16 cellular contexts compared by ENCODE assay signal in the genomic region with DNA sequence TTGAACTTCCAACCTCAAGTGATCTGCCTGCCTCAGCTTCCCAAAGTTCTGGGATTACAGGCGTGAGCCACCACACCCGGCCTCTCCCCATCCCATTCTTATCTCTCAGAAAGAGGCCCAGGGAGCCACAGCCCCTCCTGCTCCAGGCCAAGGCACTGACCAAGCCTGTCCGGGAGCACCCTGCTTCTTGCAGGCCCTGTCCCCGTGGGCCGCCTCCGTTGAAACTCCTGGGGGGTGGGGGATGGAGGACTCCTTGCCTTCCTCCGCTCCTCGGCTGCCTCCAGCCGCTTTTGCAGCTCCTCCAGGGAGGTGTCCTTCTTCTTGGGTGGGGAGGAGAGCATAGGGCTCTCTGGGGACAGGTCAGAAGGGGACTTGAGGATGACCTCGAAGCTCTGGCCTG. TPM values are rescaled to one million over a fixed set of nuclear protein-coding genes. Genes with fewer than 3 reads are reported as not detected.
DNase-seq lines count a peak whose midpoint lies in the region; FAIRE-seq and TF ChIP-seq lines count a peak whose summit lies in the region.
"Had no signal": no experiment of that assay in that cellular context is flagged by ENCODE, and none has a peak within 500 bp of the region (broad histone marks: within the 10 kb centered on the region; RNA-seq: fewer than 3 reads in every experiment).

No MANE protein-coding gene starts in this region.

- no peak for FAIRE-seq in HTR-8/SVneo (lab: Jason Lieb, UNC)
- FAIRE-seq: A549, H54 had no signal

- peak overlapping the region; percentile 11 for H3K9ac ChIP-seq in NT2/D1 (ENCODE audit: insufficient read length, low read depth)
- H3K9ac ChIP-seq: SK-N-SH had no signal

- H3K27me3 ChIP-seq in NT2/D1 (ENCODE audit: insufficient read depth, insufficient read length): no peaks in the 10 kb centered on the region
- H3K27me3 ChIP-seq: sigmoid colon, thyroid gland had no signal

- peak overlapping the region; percentile 79 for H3K4me3 Mint-ChIP-seq in activated CD4-positive, alpha-beta T cell treated with anti-CD3 and anti-CD28 coated beads, Interleukin-2, amount 10 ng/mL, durations not matched to agents 24 days and 14 days
- H3K4me3 Mint-ChIP-seq in chondrocyte (ENCODE audit: unreplicated experiment) (peak overlapping the region; percentile 48), osteocyte (ENCODE audit: unreplicated experiment) (peak overlapping the region; percentile 66)

- no peaks in the 10 kb centered on the region for H3K36me3 Mint-ChIP-seq in activated CD4-positive, alpha-beta T cell treated with anti-CD3 and anti-CD28 coated beads, Interleukin-2, amount 10 ng/mL, durations not matched to agents 24 days and 14 days (ENCODE audit: low read depth)
- H3K36me3 Mint-ChIP-seq in chondrocyte (ENCODE audit: low read depth) (no peaks in the 10 kb centered on the region), osteocyte (ENCODE audit: unreplicated experiment) (no peaks in the 10 kb centered on the region)

- TF ChIP-seq CTCF in chondrocyte (IDR thresholded peaks at IDR 0.05) (no peak), osteocyte (IDR thresholded peaks at IDR 0.05) (no peak)

- H3K27me3 Mint-ChIP-seq in activated CD4-positive, alpha-beta T cell treated with anti-CD3 and anti-CD28 coated beads, Interleukin-2, amount 10 ng/mL, durations not matched to agents 24 days and 14 days: peaks cover 6% of the 10 kb centered on the region
- no peaks in the 10 kb centered on the region for H3K27me3 Mint-ChIP-seq in chondrocyte (ENCODE audit: low read depth)
- H3K27me3 Mint-ChIP-seq in osteocyte (ENCODE audit: unreplicated experiment): no peaks in the 10 kb centered on the region

- DNase-seq in activated CD4-positive, alpha-beta T cell treated with anti-CD3 and anti-CD28 coated beads, Interleukin-2, amount 10 ng/mL, durations not matched to agents 24 days and 14 days: no peak
- no peak for DNase-seq in activated CD4-positive, alpha-beta T cell treated with anti-CD3 and anti-CD28 coated beads, Interleukin-2, amount 50 U/mL, for 1 hour
- DNase-seq in NT2/D1 (ENCODE audit: low read depth, low spot score): no peak
- DNase-seq in chondrocyte (ENCODE audit: low spot score): no peak
- no peak for DNase-seq in osteocyte (ENCODE audit: extremely low spot score, unreplicated experiment)
- DNase-seq in dedifferentiated amniotic fluid mesenchymal stem cell (ENCODE audit: extremely low spot score): no peak
- DNase-seq in HuH-7.5 (ENCODE audit: low spot score): no peak
- no peak for DNase-seq in HTR-8/SVneo (ENCODE audit: insufficient read length, low spot score)
- DNase-seq: NCI-H1930, occipital lobe, sigmoid colon, SK-N-SH, thyroid gland had no signal

- H3K36me3 ChIP-seq in NT2/D1 (ENCODE audit: insufficient read depth, insufficient read length, low read length): peaks cover 2% of the 10 kb centered on the region
- H3K36me3 ChIP-seq: sigmoid colon, thyroid gland had no signal

- H3K9me3 ChIP-seq in NT2/D1 (ENCODE audit: insufficient read depth, low read length): no peaks in the 10 kb centered on the region
- H3K9me3 ChIP-seq: A549, sigmoid colon, SK-N-SH, thyroid gland had no signal

- H3K9me3 Mint-ChIP-seq in activated CD4-positive, alpha-beta T cell treated with anti-CD3 and anti-CD28 coated beads, Interleukin-2, amount 10 ng/mL, durations not matched to agents 24 days and 14 days: no peaks in the 10 kb centered on the region
- no peaks in the 10 kb centered on the region for H3K9me3 Mint-ChIP-seq in chondrocyte (ENCODE audit: low read depth)
- H3K9me3 Mint-ChIP-seq in osteocyte (ENCODE audit: unreplicated experiment): no peaks in the 10 kb centered on the region

- H3K27ac Mint-ChIP-seq in activated CD4-positive, alpha-beta T cell treated with anti-CD3 and anti-CD28 coated beads, Interleukin-2, amount 10 ng/mL, durations not matched to agents 24 days and 14 days: peak overlapping the region; percentile 80
- no peak overlapping the region for H3K27ac Mint-ChIP-seq in chondrocyte (ENCODE audit: unreplicated experiment)
- no peak overlapping the region for H3K27ac Mint-ChIP-seq in osteocyte (ENCODE audit: unreplicated experiment)

- intact Hi-C loops in activated CD4-positive, alpha-beta T cell treated with anti-CD3 and anti-CD28 coated beads, Interleukin-2, amount 10 ng/mL, durations not matched to agents 24 days and 14 days (cut with micrococcal nuclease): no loop called here

- peaks cover 21% of the 10 kb centered on the region for H3K4me1 ChIP-seq in NT2/D1 (ENCODE audit: insufficient read depth, insufficient read length)

- H3K4me1 Mint-ChIP-seq in activated CD4-positive, alpha-beta T cell treated with anti-CD3 and anti-CD28 coated beads, Interleukin-2, amount 10 ng/mL, durations not matched to agents 24 days and 14 days: peaks cover 16% of the 10 kb centered on the region
- H3K4me1 Mint-ChIP-seq in chondrocyte (ENCODE audit: low read depth) (no peaks in the 10 kb centered on the region), osteocyte (ENCODE audit: unreplicated experiment) (peaks cover 6% of the 10 kb centered on the region)

- H3K4me3 ChIP-seq in NT2/D1 (ENCODE audit: insufficient read length, low read depth): no peak overlapping the region
- H3K4me3 ChIP-seq: A549, coronary artery, sigmoid colon, thyroid gland had no signal

RNA-seq across cellular contexts. Expression of gene STMN3, which starts 9.7 kb away (rescaled TPM):
- total RNA-seq in activated CD4-positive, alpha-beta T cell treated with anti-CD3 and anti-CD28 coated beads, Interleukin-2, amount 10 ng/mL, durations not matched to agents 24 days and 14 days: 9.7 and 10.7 TPM in 2 replicates
- total RNA-seq in chondrocyte (7.8 to 15.0 TPM (median 7.8 TPM) in 3 replicates), osteocyte (32.0 and 33.2 TPM in 2 replicates)

RNA-seq across cellular contexts. Expression of gene RTEL1, which starts 14.6 kb away (rescaled TPM):
- total RNA-seq in activated CD4-positive, alpha-beta T cell treated with anti-CD3 and anti-CD28 coated beads, Interleukin-2, amount 10 ng/mL, durations not matched to agents 24 days and 14 days: 60.7 and 64.7 TPM in 2 replicates
- total RNA-seq in chondrocyte: 20.4 to 45.3 TPM (median 21.9 TPM) in 3 replicates
- total RNA-seq in osteocyte: 34.1 and 35.5 TPM in 2 replicates

RNA-seq across cellular contexts. Expression of gene GMEB2, which starts 16.6 kb away (rescaled TPM):
- 13.9 and 14.1 TPM in 2 replicates for total RNA-seq in activated CD4-positive, alpha-beta T cell treated with anti-CD3 and anti-CD28 coated beads, Interleukin-2, amount 10 ng/mL, durations not matched to agents 24 days and 14 days
- total RNA-seq in chondrocyte (7.8 to 8.5 TPM (median 7.9 TPM) in 3 replicates), osteocyte (10.9 and 12.1 TPM in 2 replicates)

RNA-seq across cellular contexts. Expression of gene TNFRSF6B, which starts 53.0 kb away (rescaled TPM):
- not detected in 2 replicates for total RNA-seq in activated CD4-positive, alpha-beta T cell treated with anti-CD3 and anti-CD28 coated beads, Interleukin-2, amount 10 ng/mL, durations not matched to agents 24 days and 14 days
- total RNA-seq in chondrocyte: 0.79 to 0.99 TPM in 2 of 3 replicates, not detected in the other
- total RNA-seq in osteocyte: 0.84 and 2.3 TPM in 2 replicates
- total RNA-seq: occipital lobe had no signal
